ENCODE assay signal across 8 cellular contexts in the genomic region with DNA sequence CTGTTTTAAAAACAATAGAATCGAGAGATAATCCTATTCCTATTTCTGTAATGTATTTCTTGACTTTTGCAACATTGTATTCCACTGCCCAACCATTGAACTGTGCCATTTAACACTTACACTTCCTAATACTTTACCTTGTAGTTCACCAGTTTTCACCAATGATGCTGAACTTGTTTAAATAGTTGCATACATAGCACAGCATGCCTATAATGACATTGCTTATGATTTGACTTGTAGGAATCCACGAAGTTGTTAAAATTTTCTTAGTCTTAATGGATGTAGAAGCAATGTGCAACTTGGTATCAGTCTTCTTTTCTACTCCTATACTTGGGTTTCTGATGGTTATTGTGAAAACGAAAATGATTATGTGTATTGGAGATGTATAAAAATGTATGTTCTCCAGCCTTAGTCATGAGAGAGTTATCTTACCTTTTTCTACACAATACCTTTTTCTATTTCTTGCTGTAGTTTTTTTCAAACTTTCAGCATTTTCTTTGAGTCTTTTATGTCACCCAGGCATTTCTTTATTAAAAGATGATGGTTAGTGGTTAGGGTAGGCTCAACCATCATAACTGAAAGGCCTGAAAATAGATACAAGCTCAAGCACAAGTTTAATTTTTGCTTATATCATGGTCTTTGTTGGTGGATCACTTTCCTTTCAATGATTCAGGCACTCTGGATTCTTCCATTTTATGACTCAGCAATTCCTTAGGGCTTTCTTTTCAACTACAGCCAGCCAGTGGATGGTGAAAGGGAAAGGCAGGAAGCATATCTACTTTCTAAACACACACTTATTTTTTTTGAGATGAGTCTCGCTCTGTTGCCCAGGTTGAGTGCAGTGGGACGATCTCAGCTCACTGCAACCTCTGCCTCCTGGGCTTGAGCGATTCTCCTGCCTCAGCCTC. TPM values are rescaled to one million over a fixed set of nuclear protein-coding genes. Genes with fewer than 3 reads are reported as not detected.
DNase-seq lines count a peak whose midpoint lies in the region; ATAC-seq lines count a peak whose summit lies in the region.
"Had no signal": no experiment of that assay in that cellular context is flagged by ENCODE, and none has a peak within 500 bp of the region (broad histone marks: within the 10 kb centered on the region; RNA-seq: fewer than 3 reads in every experiment).

No MANE protein-coding gene starts in this region.

- peak; percentile 79 for DNase-seq in astrocyte of the hippocampus (ENCODE audit: low read depth, low spot score)
- DNase-seq in NCI-H146 treated with DMSO at 0.1 percent for 48 hours (lab: John Stamatoyannopoulos, UW; ENCODE audit: unreplicated experiment), result no peak
- DNase-seq in NCI-H1436 (lab: John Stamatoyannopoulos, UW), result no peak
- no peak for DNase-seq in naive thymus-derived CD8-positive, alpha-beta T cell
- DNase-seq: pancreas had no signal

- ATAC-seq in GM19043 (IDR thresholded peaks at IDR 0.05; ENCODE audit: low read depth, unreplicated experiment), result peak; percentile 59
- ATAC-seq in HG03025 (IDR thresholded peaks at IDR 0.05; ENCODE audit: low FRiP score, unreplicated experiment), result peak; percentile 78
- no peak for ATAC-seq in naive thymus-derived CD8-positive, alpha-beta T cell

- POLR2A ChIA-PET in naive thymus-derived CD8-positive, alpha-beta T cell (lab: Charles Lee), result no interaction called here

- no peaks in the 10 kb centered on the region for H3K27me3 Mint-ChIP-seq in naive thymus-derived CD8-positive, alpha-beta T cell

- H3K4me1 ChIP-seq in skeletal muscle satellite cell (ENCODE audit: control insufficient read depth, insufficient read depth, low read length), result peaks cover 8% of the 10 kb centered on the region
- H3K4me1 ChIP-seq: pancreas had no signal

- peaks cover 9 to 26% (median 20%) of the 10 kb centered on the region in 4 donors for H3K4me1 Mint-ChIP-seq in naive thymus-derived CD8-positive, alpha-beta T cell

- H3K36me3 Mint-ChIP-seq in naive thymus-derived CD8-positive, alpha-beta T cell, result peaks cover 0 to 14% (median 10%) of the 10 kb centered on the region in 3 donors

- no peaks in the 10 kb centered on the region for H3K9me3 ChIP-seq in skeletal muscle satellite cell (replicated peaks; ENCODE audit: low read length)
- H3K9me3 ChIP-seq: pancreas had no signal

- H3K9me3 Mint-ChIP-seq in naive thymus-derived CD8-positive, alpha-beta T cell, result peaks cover 0 to 7% (median 0%) of the 10 kb centered on the region in 9 donors

- peak overlapping the region; percentile 15 for H3K4me2 ChIP-seq in skeletal muscle satellite cell (ENCODE audit: low read length)

- no peak overlapping the region for H3K27ac Mint-ChIP-seq in naive thymus-derived CD8-positive, alpha-beta T cell

- H3K4me3 Mint-ChIP-seq in naive thymus-derived CD8-positive, alpha-beta T cell, result no peak overlapping the region

- no peak overlapping the region for H3K4me3 ChIP-seq in skeletal muscle satellite cell (ENCODE audit: low read length)
- H3K4me3 ChIP-seq: pancreas had no signal

- H3K9ac ChIP-seq in skeletal muscle satellite cell (ENCODE audit: low read depth, low read length), result no peak overlapping the region

- no peaks in the 10 kb centered on the region for H3K27me3 ChIP-seq in skeletal muscle satellite cell (ENCODE audit: control insufficient read depth, insufficient read depth, low read length)
- H3K27me3 ChIP-seq: pancreas had no signal

- H3K36me3 ChIP-seq in skeletal muscle satellite cell (ENCODE audit: insufficient read depth, low read length), result no peaks in the 10 kb centered on the region
- H3K36me3 ChIP-seq: pancreas had no signal

RNA-seq across cellular contexts. Expression of a gene that starts 9.4 kb away (rescaled TPM):
- 78.9 and 128 TPM in 2 replicates for total RNA-seq in skeletal muscle satellite cell (2012; rRNA removed)
- total RNA-seq in naive thymus-derived CD8-positive, alpha-beta T cell, result 10 to 100 TPM in 1 of 2 experiments, 1 to 10 TPM in 1; 7.3 to 10.2 TPM
- polyA plus RNA-seq in naive thymus-derived CD8-positive, alpha-beta T cell, result 1 to 10 TPM; 3.0 to 4.0 (median 3.9) TPM

Comparison
In these comparisons a context has a peak if more than half of its experiments do, and no peak if none do; other contexts are left out.
1. ATAC-seq: peak in GM19043 (single experiment) and HG03025 (single experiment); none in naive thymus-derived CD8-positive, alpha-beta T cell (0 of 2).